In genomic region chr9:124628741-124629140, GRCh38 we compare ENCODE assay signal across 33 cellular contexts.
"Had no signal": no experiment of that assay in that cellular context is flagged by ENCODE, and none has a peak within 500 bp of the region (broad histone marks: within the 10 kb centered on the region; RNA-seq: fewer than 3 reads in every experiment).

No MANE protein-coding gene starts in this region.

- DNase-seq: Karpas-422, KG1, MG63, MM.1S, MV-4-11, NCI-H1048, NCI-H1092, NCI-H1092 treated with DMSO at 0.1 percent for 48 hours, NCI-H1105, NCI-H1105 treated with DMSO at 0.1 percent for 48 hours, NCI-H1417, NCI-H1417 treated with DMSO at 0.1 percent for 48 hours, NCI-H1436, NCI-H1436 treated with DMSO at 0.1 percent for 48 hours, NCI-H146, NCI-H1694, NCI-H1694 treated with DMSO at 0.1 percent for 48 hours, NCI-H187, NCI-H187 treated with DMSO at 0.1 percent for 48 hours, NCI-H1930, NCI-H2029, NCI-H2029 treated with DMSO at 0.1 percent for 48 hours, NCI-H2081, NCI-H2081 treated with DMSO at 0.1 percent for 48 hours, NCI-H2107, NCI-H2171, NCI-H2171 treated with DMSO at 0.1 percent for 48 hours, NCI-H2227 treated with DMSO at 0.1 percent for 48 hours, NCI-H226, NCI-H345, NCI-H446, NCI-H446 treated with DMSO at 0.1 percent for 48 hours, NCI-H510A had no signal
